ENCODE assay signal across 21 cellular contexts in genomic region chr11:122732342-122733300, GRCh38.
DNase-seq lines count a peak whose midpoint lies in the region; ATAC-seq and TF ChIP-seq lines count a peak whose summit lies in the region.
"Had no signal": no experiment of that assay in that cellular context is flagged by ENCODE, and none has a peak within 500 bp of the region (broad histone marks: within the 10 kb centered on the region; RNA-seq: fewer than 3 reads in every experiment).

No MANE protein-coding gene starts in this region.

- no peaks in the 10 kb centered on the region for H3K79me1 ChIP-seq in neuronal stem cell (ENCODE audit: low read depth, low read length)

- H4K8ac ChIP-seq in neuronal stem cell (ENCODE audit: low read depth, low read length): no peak overlapping the region

- peak overlapping the region; percentile 25 for H2BK12ac ChIP-seq in neuronal stem cell (ENCODE audit: low read length)

- no peak overlapping the region for H2BK120ac ChIP-seq in neuronal stem cell (ENCODE audit: low read depth, low read length)

- ATAC-seq in CD4-positive, CD25-positive, alpha-beta regulatory T cell (ENCODE audit: low read depth in 2 of 2): no peak
- ATAC-seq: stimulated activated naive CD8-positive, alpha-beta T cell treated with anti-CD3 and anti-CD28 coated beads, Interleukin-15, Interleukin-2, amounts not matched to agents 100 U/mL and 50 U/mL, for 24 hours had no signal

- H3K27me3 ChIP-seq in CD4-positive, CD25-positive, alpha-beta regulatory T cell (ENCODE audit: control insufficient read depth, insufficient read depth, low read length): no peaks in the 10 kb centered on the region
- H3K27me3 ChIP-seq in Loucy (ENCODE audit: insufficient read depth, low read length, poor library complexity, severe bottlenecking): no peaks in the 10 kb centered on the region
- H3K27me3 ChIP-seq in neuronal stem cell (ENCODE audit: control insufficient read depth in 3 of 3, insufficient read depth in 3 of 3, low read depth in 1 of 3, low read length in 3 of 3): no peaks in the 10 kb centered on the region
- H3K27me3 ChIP-seq in Peyer's patch: no peaks in the 10 kb centered on the region
- no peaks in the 10 kb centered on the region for H3K27me3 ChIP-seq in tibial nerve
- H3K27me3 ChIP-seq: heart left ventricle, neutrophil, upper lobe of right lung had no signal

- TF ChIP-seq POLR2A in Peyer's patch (IDR thresholded peaks at IDR 0.05): no peak
- TF ChIP-seq POLR2A in tibial nerve (IDR thresholded peaks at IDR 0.05): no peak

- peak overlapping the region in 2 of 3 donors; percentile 20 to 58 for H3K27ac Mint-ChIP-seq in CD4-positive, CD25-positive, alpha-beta regulatory T cell
- peak overlapping the region; percentile 32 for H3K27ac Mint-ChIP-seq in endothelial cell (ENCODE audit: unreplicated experiment)

- H3K23ac ChIP-seq in neuronal stem cell (ENCODE audit: low read depth, low read length, poor library complexity): no peak overlapping the region

- H3K4me1 ChIP-seq in CD4-positive, CD25-positive, alpha-beta regulatory T cell (ENCODE audit: control insufficient read depth, insufficient read depth, low read length, poor library complexity, severe bottlenecking): peaks cover 48% of the 10 kb centered on the region
- H3K4me1 ChIP-seq in Loucy (ENCODE audit: insufficient read depth, low read length, poor library complexity, severe bottlenecking) (peaks cover 85% of the 10 kb centered on the region), neuronal stem cell (ENCODE audit: control insufficient read depth in 2 of 2, insufficient read depth in 1 of 2, low read depth in 1 of 2, low read length in 2 of 2) (peaks cover 0 to 13% of the 10 kb centered on the region in 2 donors), Peyer's patch (peaks cover 0 to 10% (median 2%) of the 10 kb centered on the region in 4 donors), tibial nerve (peaks cover 0 to 9% (median 0%) of the 10 kb centered on the region in 4 donors)

- H4K91ac ChIP-seq in neuronal stem cell (ENCODE audit: low read depth, low read length, poor library complexity): no peak overlapping the region

- H2AK5ac ChIP-seq in neuronal stem cell (ENCODE audit: low read depth, low read length): no peak overlapping the region

- no peaks in the 10 kb centered on the region for H3K27me3 Mint-ChIP-seq in CD4-positive, CD25-positive, alpha-beta regulatory T cell
- peaks cover 6% of the 10 kb centered on the region for H3K27me3 Mint-ChIP-seq in endothelial cell (ENCODE audit: unreplicated experiment)

- peak overlapping the region in 3 of 4 donors; percentile 4 to 48 (median 15) for H3K4me3 Mint-ChIP-seq in CD4-positive, CD25-positive, alpha-beta regulatory T cell
- no peak overlapping the region for H3K4me3 Mint-ChIP-seq in endothelial cell (ENCODE audit: unreplicated experiment)

- H3K27ac ChIP-seq in CD4-positive, CD25-positive, alpha-beta regulatory T cell (ENCODE audit: insufficient read depth, low read length, poor library complexity, severe bottlenecking): no peak overlapping the region
- H3K27ac ChIP-seq in neuronal stem cell (replicated peaks; ENCODE audit: low read length) (peak overlapping the region; percentile 43), Peyer's patch (no peak overlapping the region), tibial nerve (no peak overlapping the region)
- H3K27ac ChIP-seq: neutrophil, SK-N-MC, upper lobe of right lung had no signal

- no peak overlapping the region for H2AFZ ChIP-seq in Loucy (ENCODE audit: low read length)
- no peak overlapping the region for H2AFZ ChIP-seq in neuronal stem cell (ENCODE audit: low read length)

- no peak overlapping the region for H2BK5ac ChIP-seq in neuronal stem cell (ENCODE audit: low read length)

- H3K4me2 ChIP-seq in Loucy (ENCODE audit: low read depth, low read length, poor library complexity, severe bottlenecking): peak overlapping the region; percentile 36
- no peak overlapping the region for H3K4me2 ChIP-seq in neuronal stem cell (ENCODE audit: insufficient read depth, low read length, poor library complexity, severe bottlenecking)

- no peaks in the 10 kb centered on the region for H3K9me3 Mint-ChIP-seq in CD4-positive, CD25-positive, alpha-beta regulatory T cell
- H3K9me3 Mint-ChIP-seq in endothelial cell (ENCODE audit: unreplicated experiment): no peaks in the 10 kb centered on the region

- H3K9me2 ChIP-seq in Loucy (replicated peaks; ENCODE audit: low read depth, low read length): no peaks in the 10 kb centered on the region

- peak overlapping the region; percentile 50 for H3K18ac ChIP-seq in neuronal stem cell (ENCODE audit: low read length)

- no peak overlapping the region for H3K14ac ChIP-seq in neuronal stem cell (ENCODE audit: low read length)

- no peaks in the 10 kb centered on the region for H4K20me1 ChIP-seq in Loucy (ENCODE audit: insufficient read depth, low read length, poor library complexity, severe bottlenecking)

- WGBS in neuronal stem cell (ENCODE audit: extremely low coverage in 2 of 2, insufficient read length in 2 of 2, insufficient replicate concordance in 1 of 2), 2 donors: no CpG with 5 or more reads among the region's 8 CpGs
- 50 to 58% methylated on average over 8 of the region's 8 CpGs for WGBS in tibial nerve, 2 donors

- no peak for DNase-seq in CD4-positive, CD25-positive, alpha-beta regulatory T cell
- DNase-seq in endothelial cell (ENCODE audit: low spot score) (no peak), neuronal stem cell (ENCODE audit: low spot score) (no peak), Peyer's patch (no peak), SW480 (ENCODE audit: low spot score) (no peak), tibial nerve (ENCODE audit: low spot score in 2 of 2) (no peak)
- DNase-seq in activated naive CD4-positive, alpha-beta T cell treated with anti-CD3 and anti-CD28 coated beads, Interleukin-2, amount 50 U/mL, for 16 hours: no peak
- DNase-seq: activated CD4-positive, alpha-beta T cell treated with anti-CD3 and anti-CD28 coated beads for 48 hours; activated CD8-positive, alpha-beta memory T cell treated with anti-CD3 and anti-CD28 coated beads, Interleukin-2, amount 50 U/mL, for 4 hours; activated gamma-delta T cell; central memory CD4-positive, alpha-beta T cell; effector CD8-positive, alpha-beta T cell; HCEC 1CT; KG1; NCI-H526; stimulated activated naive CD8-positive, alpha-beta T cell treated with anti-CD3 and anti-CD28 coated beads, Interleukin-15, Interleukin-2, amounts not matched to agents 100 U/mL and 50 U/mL, for 24 hours; upper lobe of right lung had no signal

- peaks cover 17 to 46% (median 32%) of the 10 kb centered on the region in 4 donors for H3K4me1 Mint-ChIP-seq in CD4-positive, CD25-positive, alpha-beta regulatory T cell
- peaks cover 28% of the 10 kb centered on the region for H3K4me1 Mint-ChIP-seq in endothelial cell (ENCODE audit: unreplicated experiment)

- H3K36me3 Mint-ChIP-seq in CD4-positive, CD25-positive, alpha-beta regulatory T cell: peaks cover 12% of the 10 kb centered on the region
- H3K36me3 Mint-ChIP-seq in endothelial cell (ENCODE audit: low read depth, unreplicated experiment): peaks cover 3% of the 10 kb centered on the region

- no peaks in the 10 kb centered on the region for H3K36me3 ChIP-seq in CD4-positive, CD25-positive, alpha-beta regulatory T cell (ENCODE audit: control insufficient read depth, insufficient read depth, low read length)
- H3K36me3 ChIP-seq in Loucy (ENCODE audit: insufficient read depth, low read length): peaks cover 18% of the 10 kb centered on the region; the same call in 1 of the 2 replicates
- H3K36me3 ChIP-seq in neuronal stem cell (replicated peaks in 1 of 2; ENCODE audit: control insufficient read depth in 2 of 2, insufficient read depth in 2 of 2, low read length in 2 of 2): no peaks in the 10 kb centered on the region
- no peaks in the 10 kb centered on the region for H3K36me3 ChIP-seq in Peyer's patch
- no peaks in the 10 kb centered on the region for H3K36me3 ChIP-seq in tibial nerve
- H3K36me3 ChIP-seq: heart left ventricle, neutrophil, upper lobe of right lung had no signal

- TF ChIP-seq CTCF in Loucy (conservative IDR thresholded peaks at IDR 0.05; ENCODE audit: low read length) (no peak), endothelial cell (IDR thresholded peaks at IDR 0.05; ENCODE audit: unreplicated experiment) (no peak), Peyer's patch (IDR thresholded peaks at IDR 0.05) (no peak), tibial nerve (IDR thresholded peaks at IDR 0.05) (no peak)

- no peak overlapping the region for H3K4me3 ChIP-seq in CD4-positive, CD25-positive, alpha-beta regulatory T cell (ENCODE audit: low read depth, low read length)
- H3K4me3 ChIP-seq in Loucy (ENCODE audit: low read length, poor library complexity, severe bottlenecking) (no peak overlapping the region), neuronal stem cell (ENCODE audit: low read length in 2 of 2) (no peak overlapping the region), Peyer's patch (no peak overlapping the region), tibial nerve (no peak overlapping the region)
- H3K4me3 ChIP-seq: heart left ventricle, SK-N-MC, upper lobe of right lung had no signal

- TF ChIP-seq EP300 in tibial nerve (IDR thresholded peaks at IDR 0.05): no peak

- H3K79me2 ChIP-seq in Loucy (ENCODE audit: insufficient read depth, low read length): peaks cover 99% of the 10 kb centered on the region

- H3K4ac ChIP-seq in neuronal stem cell (ENCODE audit: low read length): no peak overlapping the region

- H3K9ac ChIP-seq in Loucy (ENCODE audit: low read depth, low read length, poor library complexity, severe bottlenecking): peak overlapping the region; percentile 24
- no peak overlapping the region for H3K9ac ChIP-seq in neuronal stem cell (ENCODE audit: low read depth, low read length, poor library complexity)

- no peaks in the 10 kb centered on the region for H3K9me3 ChIP-seq in CD4-positive, CD25-positive, alpha-beta regulatory T cell (ENCODE audit: control insufficient read depth in 2 of 2, low read length in 2 of 2)
- H3K9me3 ChIP-seq in Loucy (ENCODE audit: insufficient read depth, low read depth, low read length) (no peaks in the 10 kb centered on the region), neuronal stem cell (replicated peaks in 1 of 2; ENCODE audit: control insufficient read depth in 2 of 2, insufficient read depth in 1 of 2, low read depth in 1 of 2, low read length in 2 of 2) (no peaks in the 10 kb centered on the region), Peyer's patch (no peaks in the 10 kb centered on the region), tibial nerve (no peaks in the 10 kb centered on the region)
- H3K9me3 ChIP-seq: heart left ventricle, neutrophil, upper lobe of right lung had no signal

- H3F3A ChIP-seq in Loucy (ENCODE audit: low read depth): 0 out of 2 replicates have a peak, but pooled peaks cover 1% of the 10 kb centered on the region

- H2BK15ac ChIP-seq in neuronal stem cell (ENCODE audit: low read length): no peak overlapping the region
